1 cellular context compared by ENCODE assay signal in the genomic region with DNA sequence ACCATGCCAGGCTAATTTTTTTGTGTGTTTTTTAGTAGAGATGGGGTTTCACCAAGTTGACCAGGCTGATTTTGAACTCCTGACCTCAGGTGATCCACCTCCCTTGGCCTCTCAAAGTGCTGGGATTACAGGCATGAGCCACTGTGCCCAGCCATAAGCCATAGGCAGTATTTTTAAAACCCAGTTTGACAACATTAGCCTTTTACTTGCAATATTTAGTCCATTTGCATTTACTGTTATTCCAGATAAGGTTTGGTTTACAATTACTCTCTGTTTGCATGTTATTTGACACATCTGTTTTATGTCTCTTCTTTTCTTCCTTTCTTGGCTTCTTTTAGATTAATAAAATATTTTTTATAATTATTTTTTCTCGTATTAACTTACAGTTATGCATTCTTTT.
A peak's percentile ranks its signal among the peaks of the same experiment; 100 is the strongest.
TF ChIP-seq lines count a peak whose summit lies in the region.

No MANE protein-coding gene starts in this region.

TF ChIP-seq in K562, 482 proteins besides CTCF, POLR2A, EP300 and RAD21 (continued from another document):
- TF ChIP-seq, protein P1, sequence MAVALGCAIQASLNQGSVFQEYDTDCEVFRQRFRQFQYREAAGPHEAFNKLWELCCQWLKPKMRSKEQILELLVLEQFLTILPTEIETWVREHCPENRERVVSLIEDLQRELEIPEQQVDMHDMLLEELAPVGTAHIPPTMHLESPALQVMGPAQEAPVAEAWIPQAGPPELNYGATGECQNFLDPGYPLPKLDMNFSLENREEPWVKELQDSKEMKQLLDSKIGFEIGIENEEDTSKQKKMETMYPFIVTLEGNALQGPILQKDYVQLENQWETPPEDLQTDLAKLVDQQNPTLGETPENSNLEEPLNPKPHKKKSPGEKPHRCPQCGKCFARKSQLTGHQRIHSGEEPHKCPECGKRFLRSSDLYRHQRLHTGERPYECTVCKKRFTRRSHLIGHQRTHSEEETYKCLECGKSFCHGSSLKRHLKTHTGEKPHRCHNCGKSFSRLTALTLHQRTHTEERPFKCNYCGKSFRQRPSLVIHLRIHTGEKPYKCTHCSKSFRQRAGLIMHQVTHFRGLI (CRISPR knock-in tag; IDR thresholded peaks at IDR 0.05) = no peak
- TF ChIP-seq, protein P2, sequence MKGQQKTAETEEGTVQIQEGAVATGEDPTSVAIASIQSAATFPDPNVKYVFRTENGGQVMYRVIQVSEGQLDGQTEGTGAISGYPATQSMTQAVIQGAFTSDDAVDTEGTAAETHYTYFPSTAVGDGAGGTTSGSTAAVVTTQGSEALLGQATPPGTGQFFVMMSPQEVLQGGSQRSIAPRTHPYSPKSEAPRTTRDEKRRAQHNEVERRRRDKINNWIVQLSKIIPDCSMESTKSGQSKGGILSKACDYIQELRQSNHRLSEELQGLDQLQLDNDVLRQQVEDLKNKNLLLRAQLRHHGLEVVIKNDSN (CRISPR knock-in tag; IDR thresholded peaks at IDR 0.05) = no peak
- TF ChIP-seq HDGF (IDR thresholded peaks at IDR 0.05) (no peak), KAT8 (IDR thresholded peaks at IDR 0.05; ENCODE audit: low read depth) (no peak), ZNF354B (CRISPR knock-in tag; IDR thresholded peaks at IDR 0.05) (0 out of 2 replicates have a peak, but pooled peaks have one; percentile 36)
